ENCODE assay signal across 1 cellular context in the genomic region with DNA sequence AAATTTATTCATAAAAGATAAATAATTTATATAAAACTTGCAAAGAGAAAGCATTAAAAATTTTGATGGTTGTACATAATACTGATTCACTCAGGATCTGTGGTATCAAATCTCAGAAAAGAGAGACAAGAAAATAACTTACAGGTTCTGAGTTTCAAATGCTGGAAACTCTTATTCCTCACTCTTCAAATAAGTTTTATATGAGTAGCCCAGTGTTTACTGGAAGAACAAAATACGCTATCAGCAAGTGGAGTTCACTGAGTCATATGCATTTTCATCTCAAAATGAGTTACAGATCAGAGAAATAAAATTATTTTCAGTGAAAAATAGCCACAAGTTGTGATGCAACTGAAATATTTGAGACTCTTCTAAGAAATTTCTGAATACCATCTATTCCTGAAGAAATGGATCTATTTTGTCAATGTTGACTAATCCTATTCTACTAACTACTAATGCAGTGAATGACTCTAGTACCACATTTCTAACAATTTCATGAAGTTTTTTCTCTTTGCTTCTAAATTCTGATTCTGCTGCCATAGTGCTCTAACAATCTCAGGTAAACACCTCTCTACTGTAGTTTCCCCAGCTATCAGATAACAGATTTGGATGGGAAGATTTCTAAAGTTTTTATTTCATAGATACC.
TF ChIP-seq lines count a peak whose summit lies in the region.

No MANE protein-coding gene starts in this region.

TF ChIP-seq in IMR-90, 13 proteins besides CTCF, POLR2A, EP300 and RAD21 (continued from another document):
- no peak for TF ChIP-seq ELK1 (IDR thresholded peaks at IDR 0.05; ENCODE audit: borderline replicate concordance, low read depth, low read length)
- no peak for TF ChIP-seq RCOR1 (IDR thresholded peaks at IDR 0.05; ENCODE audit: insufficient replicate concordance, low read length)
- no peak for TF ChIP-seq NFE2L2 (IDR thresholded peaks at IDR 0.05; ENCODE audit: low read depth, low read length)
- no peak for TF ChIP-seq RFX5 (IDR thresholded peaks at IDR 0.05; ENCODE audit: low read depth, low read length)
- no peak for TF ChIP-seq CEBPB (IDR thresholded peaks at IDR 0.05; ENCODE audit: low read depth, low read length)
- TF ChIP-seq FOS (IDR thresholded peaks at IDR 0.05; ENCODE audit: low read depth, low read length): no peak
- no peak for TF ChIP-seq BHLHE40 (IDR thresholded peaks at IDR 0.05; ENCODE audit: low read depth, low read length)
- no peak for TF ChIP-seq MAFK (IDR thresholded peaks at IDR 0.05; ENCODE audit: low read depth, low read length)
- no peak for TF ChIP-seq CHD1 (IDR thresholded peaks at IDR 0.05; ENCODE audit: low read depth, low read length)
- TF ChIP-seq SMC3 (IDR thresholded peaks at IDR 0.05; ENCODE audit: low read depth, low read length): no peak
- TF ChIP-seq MXI1 (IDR thresholded peaks at IDR 0.05; ENCODE audit: borderline replicate concordance, low read depth, low read length): no peak
- no peak for TF ChIP-seq USF2 (IDR thresholded peaks at IDR 0.05; ENCODE audit: low read depth, low read length)
